ENCODE assay signal across 16 cellular contexts in the genomic region with DNA sequence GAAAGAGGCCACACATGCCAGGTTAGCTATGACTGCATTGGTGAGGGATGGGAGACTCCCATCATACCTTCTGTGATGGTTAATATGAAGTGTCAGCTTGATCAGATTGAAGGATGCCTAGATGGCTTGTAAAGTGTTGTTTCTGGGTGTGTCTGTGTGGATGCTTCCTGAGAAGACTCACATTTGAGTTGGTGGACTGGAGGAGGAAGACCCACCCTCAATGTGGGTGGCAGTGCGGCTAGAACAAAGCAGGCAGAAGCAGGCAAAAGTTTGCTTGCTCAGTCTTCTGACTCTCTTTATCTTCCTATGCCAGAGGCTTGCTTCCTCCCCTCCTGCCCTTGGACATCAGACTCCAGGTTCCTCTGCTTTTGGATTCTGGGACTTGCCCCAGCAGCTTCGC.
DNase-seq lines count a peak whose midpoint lies in the region; ATAC-seq, FAIRE-seq and TF ChIP-seq lines count a peak whose summit lies in the region.
"Had no signal": no experiment of that assay in that cellular context is flagged by ENCODE, and none has a peak within 500 bp of the region (broad histone marks: within the 10 kb centered on the region; RNA-seq: fewer than 3 reads in every experiment).

No MANE protein-coding gene starts in this region.

- no TSS peak for BruUV-seq in Panc1 (replicated peaks; lab: Mats Ljungman, UMichigan)

- ATAC-seq in stimulated activated naive CD8-positive, alpha-beta T cell treated with anti-CD3 and anti-CD28 coated beads, Interleukin-15, amount 100 ng/mL, for 72 hours: peak; percentile 24
- ATAC-seq in stimulated activated naive CD8-positive, alpha-beta T cell treated with anti-CD3 and anti-CD28 coated beads, Interleukin-15, Interleukin-2, amounts not matched to agents 100 U/mL and 50 U/mL, for 24 hours: no peak
- ATAC-seq in Panc1 (no peak), GM21737 (IDR thresholded peaks at IDR 0.05; ENCODE audit: unreplicated experiment) (no peak)
- ATAC-seq: CD8-positive, alpha-beta T cell had no signal

- FAIRE-seq in bronchial epithelial cell (lab: Jason Lieb, UNC): peak; percentile 18
- FAIRE-seq: H1 had no signal

- no peak overlapping the region for H3K4me3 ChIP-seq in Panc1 (ENCODE audit: low read depth in 2 of 2, low read length in 2 of 2)
- no peak overlapping the region for H3K4me3 ChIP-seq in bronchial epithelial cell (ENCODE audit: low read depth, low read length)
- H3K4me3 ChIP-seq: BLaER1 treated with 17β-estradiol and CSF1 and Interleukin-3, amounts not matched to agents 10 nM and 100 nM had no signal

- no peak for DNase-seq in stimulated activated naive CD8-positive, alpha-beta T cell treated with anti-CD3 and anti-CD28 coated beads, Interleukin-15, amount 100 ng/mL, for 72 hours
- DNase-seq in stimulated activated naive CD8-positive, alpha-beta T cell treated with anti-CD3 and anti-CD28 coated beads, Interleukin-15, Interleukin-2, amounts not matched to agents 100 U/mL and 50 U/mL, for 24 hours: no peak
- DNase-seq in Panc1 (ENCODE audit: low read depth, low spot score) (no peak), bronchial epithelial cell (ENCODE audit: low read depth) (no peak), AML-193 (lab: John Stamatoyannopoulos, UW) (no peak), amniotic stem cell (lab: John Stamatoyannopoulos, UW) (no peak)
- DNase-seq: 8988T; Calu3; CD8-positive, alpha-beta T cell; DMS79 treated with DMSO at 0.1 percent for 48 hours; GF-D8; H9 had no signal

- CTCF ChIA-PET in Panc1 (lab: Charles Lee): no interaction called here

- peaks cover 9% of the 10 kb centered on the region for H3K27me3 Mint-ChIP-seq in stimulated activated naive CD8-positive, alpha-beta T cell treated with anti-CD3 and anti-CD28 coated beads, Interleukin-15, amount 100 ng/mL, for 72 hours
- H3K27me3 Mint-ChIP-seq: B cell had no signal

- H3K27me3 ChIP-seq in Panc1 (ENCODE audit: control insufficient read depth, insufficient read depth, low read length) (no peaks in the 10 kb centered on the region), bronchial epithelial cell (ENCODE audit: control insufficient read depth, insufficient read depth, low read length) (no peaks in the 10 kb centered on the region)
- H3K27me3 ChIP-seq: BLaER1 treated with 17β-estradiol and CSF1 and Interleukin-3, amounts not matched to agents 10 nM and 100 nM had no signal

- peaks cover 6% of the 10 kb centered on the region for H3K4me1 Mint-ChIP-seq in stimulated activated naive CD8-positive, alpha-beta T cell treated with anti-CD3 and anti-CD28 coated beads, Interleukin-15, amount 100 ng/mL, for 72 hours

- in situ Hi-C loops in Panc1 (cut with HindIII; ENCODE audit: low pct_unique_long_range_greater_than_20kb, low sequenced_read_pairs): no loop called here

- no peak overlapping the region for H3K4me3 Mint-ChIP-seq in stimulated activated naive CD8-positive, alpha-beta T cell treated with anti-CD3 and anti-CD28 coated beads, Interleukin-15, amount 100 ng/mL, for 72 hours
- H3K4me3 Mint-ChIP-seq: B cell; CD8-positive, alpha-beta T cell; H9 had no signal

- POLR2A ChIA-PET in Panc1 (lab: Charles Lee): interaction anchor here (0.5 to 0.7 kb wide), 2 partner anchors 63 to 493 kb away, joined by 3 to 4 read pairs; no protein-coding TSS in a partner anchor

- H3K36me3 ChIP-seq in Panc1 (ENCODE audit: control insufficient read depth, insufficient read depth, low read length): no peaks in the 10 kb centered on the region
- H3K36me3 ChIP-seq in bronchial epithelial cell (ENCODE audit: control insufficient read depth, insufficient read depth, low read length): no peaks in the 10 kb centered on the region
- H3K36me3 ChIP-seq: BLaER1 treated with 17β-estradiol and CSF1 and Interleukin-3, amounts not matched to agents 10 nM and 100 nM had no signal

- intact Hi-C loops in Panc1 (cut with micrococcal nuclease; ENCODE audit: unreplicated experiment): no loop called here

- no peaks in the 10 kb centered on the region for H3K9me3 ChIP-seq in Panc1 (ENCODE audit: control insufficient read depth, insufficient read depth, low read depth, low read length)

- H3K4me1 ChIP-seq in Panc1 (ENCODE audit: control insufficient read depth, insufficient read depth, low read length): peaks cover 5% of the 10 kb centered on the region; the same call in 1 of the 2 replicates

- peak overlapping the region; percentile 69; the same call in 1 of the 2 replicates for H3K27ac ChIP-seq in Panc1 (ENCODE audit: low read length)
- H3K27ac ChIP-seq: BLaER1 treated with 17β-estradiol and CSF1 and Interleukin-3, amounts not matched to agents 10 nM and 100 nM had no signal

- peaks cover 0 to 8% of the 10 kb centered on the region in 2 donors for H3K9me3 Mint-ChIP-seq in stimulated activated naive CD8-positive, alpha-beta T cell treated with anti-CD3 and anti-CD28 coated beads, Interleukin-15, amount 100 ng/mL, for 72 hours
- H3K9me3 Mint-ChIP-seq: CD8-positive, alpha-beta T cell; H9 had no signal

- no peak for TF ChIP-seq CTCF in Panc1 (IDR thresholded peaks at IDR 0.05)
- no peak for TF ChIP-seq CTCF in bronchial epithelial cell (IDR thresholded peaks at IDR 0.05; ENCODE audit: insufficient read depth, low read length, severe bottlenecking)

- no peak overlapping the region for H3K27ac Mint-ChIP-seq in stimulated activated naive CD8-positive, alpha-beta T cell treated with anti-CD3 and anti-CD28 coated beads, Interleukin-15, amount 100 ng/mL, for 72 hours
- H3K27ac Mint-ChIP-seq: B cell; CD8-positive, alpha-beta T cell; H9 had no signal
